14 cellular contexts compared by ENCODE assay signal in the genomic region with DNA sequence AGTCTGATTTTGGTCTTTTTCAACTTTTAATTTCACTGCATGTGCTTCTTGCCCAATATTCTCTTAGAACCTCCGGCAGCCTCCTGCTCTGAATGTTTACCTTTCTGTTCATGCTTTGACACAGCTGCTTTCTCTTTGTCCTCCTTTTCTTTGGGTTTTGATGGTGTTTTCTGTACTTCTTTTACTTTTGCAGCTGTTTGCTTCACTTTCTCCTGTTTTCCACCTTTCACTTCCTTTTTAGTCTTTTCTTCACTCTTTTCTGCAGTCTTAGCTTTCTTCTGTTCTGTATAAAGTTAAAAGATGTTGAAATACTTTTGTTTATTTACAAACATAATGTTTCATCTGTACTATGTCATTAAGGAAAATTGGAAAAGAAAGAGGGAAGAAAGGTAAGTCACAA.
DNase-seq lines count a peak whose midpoint lies in the region; ATAC-seq and TF ChIP-seq lines count a peak whose summit lies in the region.
"Had no signal": no experiment of that assay in that cellular context is flagged by ENCODE, and none has a peak within 500 bp of the region (broad histone marks: within the 10 kb centered on the region; RNA-seq: fewer than 3 reads in every experiment).

No MANE protein-coding gene starts in this region.

- peaks cover 3% of the 10 kb centered on the region for H3K27me3 Mint-ChIP-seq in neural progenitor cell (ENCODE audit: insufficient read depth, low read depth)

- H3K4me2 ChIP-seq in neural progenitor cell (no peak overlapping the region), smooth muscle cell (peak overlapping the region; percentile 24)
- H3K4me2 ChIP-seq: A549 had no signal

- no peak overlapping the region for H3K9ac ChIP-seq in neural progenitor cell
- H3K9ac ChIP-seq in smooth muscle cell (ENCODE audit: low read depth), result no peak overlapping the region

- H3F3A ChIP-seq in neural progenitor cell (ENCODE audit: low read depth) (no peaks in the 10 kb centered on the region), smooth muscle cell (ENCODE audit: low read depth) (no peaks in the 10 kb centered on the region)

- H3K4me1 ChIP-seq in neural progenitor cell (peaks cover 5% of the 10 kb centered on the region), smooth muscle cell (ENCODE audit: low read depth) (peaks cover 4% of the 10 kb centered on the region)
- H3K4me1 ChIP-seq: A549 had no signal

- DNase-seq in NCI-H146 treated with DMSO at 0.1 percent for 48 hours (lab: John Stamatoyannopoulos, UW; ENCODE audit: unreplicated experiment) (peak; percentile 24), neural progenitor cell (ENCODE audit: low spot score) (no peak), smooth muscle cell (lab: John Stamatoyannopoulos, UW; ENCODE audit: unreplicated experiment) (no peak), putamen (ENCODE audit: low spot score) (no peak), NCI-H524 treated with DMSO at 0.1 percent for 48 hours (lab: John Stamatoyannopoulos, UW) (no peak)
- DNase-seq: CD8-positive, alpha-beta T cell; COR-L47; DMS153; GF-D8; GOT3; H9 had no signal

- no peak overlapping the region for H3K27ac Mint-ChIP-seq in neural progenitor cell
- H3K27ac Mint-ChIP-seq: CD14-positive monocyte; CD8-positive, alpha-beta T cell had no signal

- no peaks in the 10 kb centered on the region for H3K4me1 Mint-ChIP-seq in neural progenitor cell
- H3K4me1 Mint-ChIP-seq: CD14-positive monocyte had no signal

- peak; percentile 43 for ATAC-seq in HG03432 (IDR thresholded peaks at IDR 0.05; ENCODE audit: unreplicated experiment)
- ATAC-seq: A549; CD8-positive, alpha-beta T cell had no signal

- no peaks in the 10 kb centered on the region for H3K36me3 Mint-ChIP-seq in neural progenitor cell
- H3K36me3 Mint-ChIP-seq: CD14-positive monocyte; CD8-positive, alpha-beta T cell had no signal

- H3K27me3 ChIP-seq in neural progenitor cell (no peaks in the 10 kb centered on the region), smooth muscle cell (ENCODE audit: low read depth) (no peaks in the 10 kb centered on the region)

- 69% methylated on average over 1 of the region's 1 CpG for WGBS in smooth muscle cell (ENCODE audit: low lambda C conversion rate)

- no peaks in the 10 kb centered on the region for H3K9me3 Mint-ChIP-seq in neural progenitor cell
- H3K9me3 Mint-ChIP-seq: CD8-positive, alpha-beta T cell; H9 had no signal

- H3K9me3 ChIP-seq in neural progenitor cell (ENCODE audit: low read depth) (no peaks in the 10 kb centered on the region), smooth muscle cell (replicated peaks; ENCODE audit: low read depth) (no peaks in the 10 kb centered on the region)
- H3K9me3 ChIP-seq: A549 had no signal

- H3K4me3 ChIP-seq in neural progenitor cell (no peak overlapping the region), smooth muscle cell (no peak overlapping the region)
- H3K4me3 ChIP-seq: A549 had no signal

- H3K27ac ChIP-seq in neural progenitor cell (no peak overlapping the region), smooth muscle cell (ENCODE audit: low read depth) (no peak overlapping the region)
- H3K27ac ChIP-seq: A549 had no signal

- H3K36me3 ChIP-seq in neural progenitor cell, result no peaks in the 10 kb centered on the region
- no peaks in the 10 kb centered on the region for H3K36me3 ChIP-seq in smooth muscle cell (ENCODE audit: low read depth)

- H3K79me2 ChIP-seq in neural progenitor cell (ENCODE audit: low read depth), result no peaks in the 10 kb centered on the region
- no peaks in the 10 kb centered on the region for H3K79me2 ChIP-seq in smooth muscle cell (ENCODE audit: low read depth)

- no peak overlapping the region for H3K4me3 Mint-ChIP-seq in neural progenitor cell
- H3K4me3 Mint-ChIP-seq: CD14-positive monocyte; CD8-positive, alpha-beta T cell; H9 had no signal

- TF ChIP-seq CTCF in neural progenitor cell (IDR thresholded peaks at IDR 0.05) (no peak), smooth muscle cell (IDR thresholded peaks at IDR 0.05; ENCODE audit: borderline replicate concordance, insufficient read depth, poor library complexity, severe bottlenecking) (no peak)

- H2AFZ ChIP-seq in neural progenitor cell (replicated peaks) (peak overlapping the region; percentile 81), smooth muscle cell (ENCODE audit: low read depth) (peak overlapping the region; percentile 48)

- H4K20me1 ChIP-seq in neural progenitor cell (ENCODE audit: low read depth) (no peaks in the 10 kb centered on the region), smooth muscle cell (ENCODE audit: low read depth) (no peaks in the 10 kb centered on the region)
